In genomic region chr18:23498877-23499570, GRCh38 we compare ENCODE assay signal across 8 cellular contexts. TPM values are rescaled to one million over a fixed set of nuclear protein-coding genes. Genes with fewer than 3 reads are reported as not detected.
A peak's percentile ranks its signal among the peaks of the same experiment; 100 is the strongest.
DNase-seq lines count a peak whose midpoint lies in the region; ATAC-seq lines count a peak whose summit lies in the region.

No MANE protein-coding gene starts in this region.

- no peaks in the 10 kb centered on the region for H3K4me1 ChIP-seq in iPS DF 6.9 (ENCODE audit: control insufficient read depth, insufficient read depth, low read length)

- H3K36me3 ChIP-seq in iPS DF 6.9 (ENCODE audit: control insufficient read depth, insufficient read depth, low read length) = no peaks in the 10 kb centered on the region

- H3K36me3 Mint-ChIP-seq in T-cell = no peaks in the 10 kb centered on the region

- no peaks in the 10 kb centered on the region for H3K27me3 Mint-ChIP-seq in T-cell

- peaks cover 20 to 32% (median 28%) of the 10 kb centered on the region in 3 donors for H3K4me1 Mint-ChIP-seq in T-cell

- H3K4me3 ChIP-seq in iPS DF 6.9 (ENCODE audit: low read length) = no peak overlapping the region

- H3K27ac Mint-ChIP-seq in T-cell = peak overlapping the region in 1 of 2 donors; percentile 36

- no peaks in the 10 kb centered on the region for H3K9me3 ChIP-seq in iPS DF 6.9 (ENCODE audit: control insufficient read depth, insufficient read depth, low read length)

- WGBS in iPS DF 6.9 (ENCODE audit: insufficient coverage, insufficient read length) = no CpG with 5 or more reads among the region's 13 CpGs

- peak; percentile 42 for ATAC-seq in GM21723 (IDR thresholded peaks at IDR 0.05; ENCODE audit: unreplicated experiment)
- ATAC-seq in T-cell (replicated peaks in 1 of 4) = peak; percentile 19 to 32 (median 26)
- ATAC-seq in GM19455 (IDR thresholded peaks at IDR 0.05; ENCODE audit: unreplicated experiment) = no peak

- CTCF ChIA-PET in T-cell (lab: Charles Lee) = interaction anchor here (0.5 to 1.7 kb wide), 20 partner anchors 10 to 583 kb away, joined by 3 to 11 read pairs (median 4); no protein-coding TSS in a partner anchor

- no peak overlapping the region for H3K27ac ChIP-seq in iPS DF 6.9 (ENCODE audit: low read length)

- H3K9me3 Mint-ChIP-seq in T-cell = no peaks in the 10 kb centered on the region

- POLR2A ChIA-PET in T-cell (lab: Charles Lee) = interaction anchor here (0.6 to 0.7 kb wide), 2 partner anchors 23 to 122 kb away, joined by 3 to 7 read pairs; no protein-coding TSS in a partner anchor

- H3K27me3 ChIP-seq in iPS DF 6.9 (ENCODE audit: control insufficient read depth, insufficient read depth, low read length) = no peaks in the 10 kb centered on the region

- H3K4me3 Mint-ChIP-seq in T-cell = no peak overlapping the region

- DNase-seq in D341Med (ENCODE audit: low spot score) (peak; percentile 85), NCI-H1105 (lab: John Stamatoyannopoulos, UW) (peak; percentile 48), T-cell (peak; percentile 30 to 79 (median 66)), amniotic stem cell (lab: John Stamatoyannopoulos, UW) (peak; percentile 54), iPS DF 6.9 (ENCODE audit: low read depth, low spot score) (peak; percentile 45)
- peak; percentile 54 for DNase-seq in stimulated activated CD4-positive, alpha-beta T cell treated with anti-CD3 and anti-CD28 coated beads, Interleukin-12 subunit alpha, Interleukin-12 subunit beta, amount 100 ng/mL, for 4 hours

RNA-seq across cellular contexts. Expression of gene RMC1, which starts 4.3 kb away (rescaled TPM):
- 10 to 100 TPM; 46.9 to 57.4 (median 51.0) TPM for total RNA-seq in T-cell

RNA-seq across cellular contexts. Expression of gene RIOK3, which starts 45.9 kb away (rescaled TPM):
- 10 to 100 TPM; 63.1 to 99.2 (median 65.3) TPM for total RNA-seq in T-cell
